ENCODE assay signal across 21 cellular contexts in genomic region chr1:222084996-222085395, GRCh38.
DNase-seq lines count a peak whose midpoint lies in the region; ATAC-seq and TF ChIP-seq lines count a peak whose summit lies in the region.
"Had no signal": no experiment of that assay in that cellular context is flagged by ENCODE, and none has a peak within 500 bp of the region (broad histone marks: within the 10 kb centered on the region; RNA-seq: fewer than 3 reads in every experiment).

No MANE protein-coding gene starts in this region.

- 85% methylated on average over 1 of the region's 1 CpG for WGBS in mammary epithelial cell (ENCODE audit: low coverage, missing lambda C conversion rate)
- 63 to 78% methylated on average over 1 of the region's 1 CpG for WGBS in transverse colon (ENCODE audit: low coverage in 1 of 2), 2 donors

- H3K4me1 ChIP-seq in mammary epithelial cell (ENCODE audit: insufficient read depth, low read length) (no peaks in the 10 kb centered on the region), breast epithelium (no peaks in the 10 kb centered on the region), transverse colon (no peaks in the 10 kb centered on the region)

- DNase-seq in mammary epithelial cell = peak; percentile 53
- no peak for DNase-seq in breast epithelium (ENCODE audit: low spot score in 2 of 2)
- peak; percentile 65 for DNase-seq in M059J (ENCODE audit: low read depth)
- DNase-seq in fibroblast of peridontal ligament (ENCODE audit: extremely low read depth) = peak; percentile 82
- no peak for DNase-seq in sciatic nerve (ENCODE audit: low spot score)
- DNase-seq in NCI-H526 treated with DMSO at 0.1 percent for 48 hours (lab: John Stamatoyannopoulos, UW) = no peak
- DNase-seq in transverse colon = no peak
- no peak for DNase-seq in activated CD4-positive, alpha-beta memory T cell treated with anti-CD3 and anti-CD28 coated beads, Interleukin-2, amount 10 ng/mL, durations not matched to agents 7 days and 5 days
- DNase-seq: activated CD4-positive, alpha-beta T cell treated with anti-CD3 and anti-CD28 coated beads, Interleukin-2, amount 50 U/mL, for 4 hours; activated naive CD4-positive, alpha-beta T cell; activated T-cell treated with anti-CD3 and anti-CD28 coated beads, Interleukin-2, amount 50 U/mL, for 1 hour; anterior cingulate cortex; CD4-positive, CD25-positive, alpha-beta regulatory T cell; endodermal cell; NCI-H1092 treated with DMSO at 0.1 percent for 48 hours; NCI-H2107; NCI-H524; stimulated activated CD4-positive, alpha-beta T cell treated with anti-CD3 and anti-CD28 coated beads, Interleukin-4, amount 100 ng/mL, for 4 hours had no signal

- H3K9me3 ChIP-seq in mammary epithelial cell (replicated peaks; ENCODE audit: insufficient read depth, low read length) (no peaks in the 10 kb centered on the region), breast epithelium (peaks cover 0 to 6% of the 10 kb centered on the region in 2 donors), transverse colon (peaks cover 0 to 4% of the 10 kb centered on the region in 2 donors)

- in situ Hi-C loops in mammary epithelial cell (cut with MboI; ENCODE audit: low sequenced_read_pairs in 2 of 2) = no loop called here
- in situ Hi-C loops in transverse colon (cut with MboI; ENCODE audit: low pct_ligation_motif_present in 1 of 4, low pct_unique_long_range_greater_than_20kb in 1 of 4, low sequenced_read_pairs in 3 of 4) = no loop called here

- POLR2A ChIA-PET in activated CD4-positive, alpha-beta memory T cell treated with anti-CD3 and anti-CD28 coated beads, Interleukin-2, amount 10 ng/mL, durations not matched to agents 7 days and 5 days (lab: Charles Lee) = no interaction called here

- BruUV-seq in mammary epithelial cell (replicated peaks; lab: Mats Ljungman, UMichigan) = no TSS peak

- H3K4me3 ChIP-seq in mammary epithelial cell (replicated peaks in 1 of 3; ENCODE audit: insufficient read depth in 1 of 3, low read depth in 2 of 3, low read length in 3 of 3) (no peak overlapping the region), breast epithelium (no peak overlapping the region), transverse colon (no peak overlapping the region)
- H3K4me3 ChIP-seq: smooth muscle cell had no signal

- H4K20me1 ChIP-seq in mammary epithelial cell (ENCODE audit: insufficient read depth, low read length) = no peaks in the 10 kb centered on the region

- intact Hi-C loops in mammary epithelial cell (cut with micrococcal nuclease) (no loop called here), breast epithelium (cut with DNase I; ENCODE audit: low total_unique reads) (loop anchor here (10.0 kb wide), 1 partner anchor 570 kb away; no protein-coding TSS in a partner anchor), sciatic nerve (cut with DNase I) (no loop called here), transverse colon (cut with DNase I; ENCODE audit: low total_unique reads) (no loop called here)

- TF ChIP-seq EP300 in transverse colon (IDR thresholded peaks at IDR 0.05; ENCODE audit: low read depth) = no peak

- CTCF ChIA-PET in mammary epithelial cell (lab: Charles Lee; ENCODE audit: low non-redundant PET) = no interaction called here
- CTCF ChIA-PET in activated CD4-positive, alpha-beta memory T cell treated with anti-CD3 and anti-CD28 coated beads, Interleukin-2, amount 10 ng/mL, durations not matched to agents 7 days and 5 days (lab: Charles Lee) = no interaction called here

- H3K27ac ChIP-seq in mammary epithelial cell (ENCODE audit: insufficient read depth, low read depth, low read length) (no peak overlapping the region), breast epithelium (no peak overlapping the region), transverse colon (no peak overlapping the region)
- H3K27ac ChIP-seq: 22Rv1 had no signal

- H3K4me1 Mint-ChIP-seq in activated CD4-positive, alpha-beta memory T cell treated with anti-CD3 and anti-CD28 coated beads, Interleukin-2, amount 10 ng/mL, durations not matched to agents 7 days and 5 days = no peaks in the 10 kb centered on the region
- H3K4me1 Mint-ChIP-seq: CD4-positive, CD25-positive, alpha-beta regulatory T cell; endodermal cell; nephron had no signal

- H3K36me3 ChIP-seq in mammary epithelial cell (ENCODE audit: insufficient read depth, low read length) (no peaks in the 10 kb centered on the region), breast epithelium (no peaks in the 10 kb centered on the region), transverse colon (no peaks in the 10 kb centered on the region)

- H3K4me3 Mint-ChIP-seq in activated CD4-positive, alpha-beta memory T cell treated with anti-CD3 and anti-CD28 coated beads, Interleukin-2, amount 10 ng/mL, durations not matched to agents 7 days and 5 days = no peak overlapping the region
- H3K4me3 Mint-ChIP-seq: CD4-positive, CD25-positive, alpha-beta regulatory T cell; endodermal cell; nephron had no signal

- H3K27me3 ChIP-seq in mammary epithelial cell (ENCODE audit: insufficient read depth, low read length) (no peaks in the 10 kb centered on the region), breast epithelium (no peaks in the 10 kb centered on the region), transverse colon (no peaks in the 10 kb centered on the region)

- peaks cover 1% of the 10 kb centered on the region for H3K27me3 Mint-ChIP-seq in activated CD4-positive, alpha-beta memory T cell treated with anti-CD3 and anti-CD28 coated beads, Interleukin-2, amount 10 ng/mL, durations not matched to agents 7 days and 5 days

- no peaks in the 10 kb centered on the region for H3K9me3 Mint-ChIP-seq in activated CD4-positive, alpha-beta memory T cell treated with anti-CD3 and anti-CD28 coated beads, Interleukin-2, amount 10 ng/mL, durations not matched to agents 7 days and 5 days

- peak; percentile 55 for ATAC-seq in sciatic nerve

- no peak overlapping the region for H3K9ac ChIP-seq in mammary epithelial cell (ENCODE audit: insufficient read depth, low read length)

- H3K4me2 ChIP-seq in mammary epithelial cell (ENCODE audit: insufficient read depth, low read depth, low read length) = no peak overlapping the region
- H3K4me2 ChIP-seq: smooth muscle cell had no signal

- no peak overlapping the region for H3K27ac Mint-ChIP-seq in activated CD4-positive, alpha-beta memory T cell treated with anti-CD3 and anti-CD28 coated beads, Interleukin-2, amount 10 ng/mL, durations not matched to agents 7 days and 5 days
- H3K27ac Mint-ChIP-seq: CD4-positive, CD25-positive, alpha-beta regulatory T cell; endodermal cell; nephron had no signal

- no peaks in the 10 kb centered on the region for H3K36me3 Mint-ChIP-seq in activated CD4-positive, alpha-beta memory T cell treated with anti-CD3 and anti-CD28 coated beads, Interleukin-2, amount 10 ng/mL, durations not matched to agents 7 days and 5 days (ENCODE audit: low read depth)
- H3K36me3 Mint-ChIP-seq: CD4-positive, CD25-positive, alpha-beta regulatory T cell had no signal

- no peaks in the 10 kb centered on the region for H3K79me2 ChIP-seq in mammary epithelial cell (ENCODE audit: insufficient read depth, low read length)

- TF ChIP-seq CTCF in mammary epithelial cell (conservative IDR thresholded peaks at IDR 0.05 in 1 of 2, IDR thresholded peaks at IDR 0.05 in 1 of 2; ENCODE audit: extremely low read depth in 1 of 2, insufficient read depth in 1 of 2, low read depth in 1 of 2, low read length in 2 of 2) = no peak
- no peak for TF ChIP-seq CTCF in breast epithelium (IDR thresholded peaks at IDR 0.05)
- no peak for TF ChIP-seq CTCF in transverse colon (IDR thresholded peaks at IDR 0.05)

- H2AFZ ChIP-seq in mammary epithelial cell (ENCODE audit: low read depth, low read length) = peak overlapping the region; percentile 24

- dilution Hi-C loops in mammary epithelial cell (cut with HindIII; ENCODE audit: low sequenced_read_pairs) = no loop called here

- TF ChIP-seq POLR2A in breast epithelium (IDR thresholded peaks at IDR 0.05) (no peak), transverse colon (IDR thresholded peaks at IDR 0.05) (no peak)

Comparison
In these comparisons a context has a peak if more than half of its experiments do, and no peak if none do; other contexts are left out.
1. DNase-seq: peak in mammary epithelial cell (single experiment), M059J (single experiment) and fibroblast of peridontal ligament (single experiment); none in breast epithelium (0 of 2), sciatic nerve (single experiment), NCI-H526 treated with DMSO at 0.1 percent for 48 hours (single experiment), transverse colon (single experiment) and activated CD4-positive, alpha-beta memory T cell treated with anti-CD3 and anti-CD28 coated beads, Interleukin-2, amount 10 ng/mL, durations not matched to agents 7 days and 5 days (single experiment).